In the genomic region with DNA sequence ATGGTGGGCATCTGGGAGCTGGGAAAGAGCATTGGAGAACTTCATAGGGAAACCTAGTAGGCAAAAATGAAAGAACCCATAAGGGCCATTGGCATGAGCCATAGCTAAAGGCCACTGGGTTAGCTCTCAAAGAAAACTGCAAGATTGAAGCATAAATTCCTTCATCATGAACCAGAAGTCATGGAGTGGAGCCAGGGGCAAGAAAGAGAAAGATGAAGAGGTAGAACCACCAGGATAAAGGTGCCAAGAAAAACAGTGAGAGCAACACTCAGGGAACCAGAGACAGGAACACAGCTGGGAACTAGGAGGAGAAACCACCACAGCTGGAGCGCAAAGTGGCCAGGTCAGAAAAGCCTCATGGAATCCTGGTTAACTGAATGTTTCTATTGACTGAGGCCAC, we compare ENCODE assay signal across 19 cellular contexts. TPM values are rescaled to one million over a fixed set of nuclear protein-coding genes. Genes with fewer than 3 reads are reported as not detected.
A peak's percentile ranks its signal among the peaks of the same experiment; 100 is the strongest.
DNase-seq lines count a peak whose midpoint lies in the region; ATAC-seq and TF ChIP-seq lines count a peak whose summit lies in the region.
"Had no signal": no experiment of that assay in that cellular context is flagged by ENCODE, and none has a peak within 500 bp of the region (broad histone marks: within the 10 kb centered on the region; RNA-seq: fewer than 3 reads in every experiment).

No MANE protein-coding gene starts in this region.

- H3K9me3 Mint-ChIP-seq in central memory CD8-positive, alpha-beta T cell, result no peaks in the 10 kb centered on the region
- H3K9me3 Mint-ChIP-seq in nephron progenitor cell, result no peaks in the 10 kb centered on the region
- H3K9me3 Mint-ChIP-seq: CD14-positive monocyte, GM23338, T-cell had no signal

- no peak overlapping the region for H3K4ac ChIP-seq in IMR-90 (ENCODE audit: low read depth, low read length)

- no peaks in the 10 kb centered on the region for H3K36me3 ChIP-seq in IMR-90 (ENCODE audit: control insufficient read depth, insufficient read depth, low read length)
- H3K36me3 ChIP-seq: transverse colon had no signal

- no peaks in the 10 kb centered on the region for H4K20me1 ChIP-seq in IMR-90 (ENCODE audit: insufficient read depth, low read length)

- no peak overlapping the region for H3K56ac ChIP-seq in IMR-90 (ENCODE audit: extremely low read depth, insufficient read depth, low read length)

- no peaks in the 10 kb centered on the region for H3K27me3 Mint-ChIP-seq in central memory CD8-positive, alpha-beta T cell
- no peaks in the 10 kb centered on the region for H3K27me3 Mint-ChIP-seq in nephron progenitor cell (ENCODE audit: low read depth, poor library complexity)

- peak overlapping the region; percentile 6 for H2AFZ ChIP-seq in IMR-90 (replicated peaks; ENCODE audit: low read length, poor library complexity)
- H2AFZ ChIP-seq: PC-9 had no signal

- no peak for TF ChIP-seq RAD21 in IMR-90 (IDR thresholded peaks at IDR 0.05; ENCODE audit: low read length)

- H2BK120ac ChIP-seq in IMR-90 (ENCODE audit: low read depth, low read length), result no peak overlapping the region

- intact Hi-C loops in IMR-90 (cut with micrococcal nuclease), result no loop called here

- H3K4me2 ChIP-seq in IMR-90 (ENCODE audit: low read depth, low read length), result no peak overlapping the region
- H3K4me2 ChIP-seq: GM23338, PC-9 had no signal

- peaks cover 4% of the 10 kb centered on the region for H3K36me3 Mint-ChIP-seq in central memory CD8-positive, alpha-beta T cell (ENCODE audit: insufficient read depth)
- peaks cover 8% of the 10 kb centered on the region for H3K36me3 Mint-ChIP-seq in nephron progenitor cell (ENCODE audit: low read depth)

- H4K8ac ChIP-seq in IMR-90 (ENCODE audit: low read depth in 2 of 2, low read length in 2 of 2), result no peak overlapping the region

- no peak overlapping the region for H3K14ac ChIP-seq in IMR-90 (replicated peaks; ENCODE audit: low read depth, low read length)

- no peak overlapping the region for H3K27ac Mint-ChIP-seq in central memory CD8-positive, alpha-beta T cell (ENCODE audit: low read depth)
- H3K27ac Mint-ChIP-seq in nephron progenitor cell, result no peak overlapping the region
- H3K27ac Mint-ChIP-seq: GM23338, T-cell had no signal

- whole genome bisulfite sequencing in IMR-90 (ENCODE audit: extremely low coverage in 2 of 2, insufficient read length in 1 of 2), 2 experiments, result no CpG with 5 or more reads among the region's 1 CpG

- no peak overlapping the region for H3K9ac ChIP-seq in IMR-90 (ENCODE audit: low read depth, low read length)

- 0 out of 2 replicates have a peak, but pooled peaks cover 2% of the 10 kb centered on the region for H3K9me1 ChIP-seq in IMR-90 (ENCODE audit: insufficient read depth, low read length)

- H3K27ac ChIP-seq in IMR-90 (ENCODE audit: insufficient read depth, low read length), result no peak overlapping the region
- H3K27ac ChIP-seq: gastroesophageal sphincter, PC-9, psoas muscle, transverse colon had no signal

- H2AK9ac ChIP-seq in IMR-90 (replicated peaks; ENCODE audit: low read depth, low read length, poor library complexity), result no peak overlapping the region

- no peak overlapping the region for H3K4me3 ChIP-seq in AG10803 (ENCODE audit: low read length)
- H3K4me3 ChIP-seq in IMR-90 (ENCODE audit: insufficient read depth, low read depth, low read length), result no peak overlapping the region
- H3K4me3 ChIP-seq: gastroesophageal sphincter, GM23338, PC-9, psoas muscle, transverse colon had no signal

- H3K9me3 ChIP-seq in IMR-90 (ENCODE audit: control insufficient read depth, insufficient read depth, low read length), result no peaks in the 10 kb centered on the region
- H3K9me3 ChIP-seq: gastroesophageal sphincter, psoas muscle, transverse colon had no signal

- no peak overlapping the region for H2BK20ac ChIP-seq in IMR-90 (ENCODE audit: low read depth, low read length)

- peaks cover 37% of the 10 kb centered on the region for H3K4me1 Mint-ChIP-seq in central memory CD8-positive, alpha-beta T cell
- no peaks in the 10 kb centered on the region for H3K4me1 Mint-ChIP-seq in nephron progenitor cell

- no peak overlapping the region for H4K91ac ChIP-seq in IMR-90 (ENCODE audit: insufficient read depth, low read depth, low read length)

- H2AK5ac ChIP-seq in IMR-90 (ENCODE audit: low read depth, low read length), result no peak overlapping the region

- peaks cover 3% of the 10 kb centered on the region for H3K4me1 ChIP-seq in IMR-90 (ENCODE audit: control insufficient read depth, insufficient read depth, low read length)
- H3K4me1 ChIP-seq: gastroesophageal sphincter, psoas muscle had no signal

- H3K23ac ChIP-seq in IMR-90 (ENCODE audit: low read depth, low read length), result no peak overlapping the region

- BruUV-seq in IMR-90 (replicated peaks; lab: Mats Ljungman, UMichigan), result no TSS peak

- CTCF ChIA-PET in IMR-90 (lab: Yijun Ruan, JAX), result interaction anchor here (0.6 kb wide), 1 partner anchor 11 kb away, joined by 3 read pairs; no protein-coding TSS in a partner anchor

- H2BK15ac ChIP-seq in IMR-90 (ENCODE audit: low read depth, low read length), result no peak overlapping the region

- no peak overlapping the region for H3K18ac ChIP-seq in IMR-90 (ENCODE audit: low read depth, low read length)

- in situ Hi-C loops in IMR-90 (cut with MboI; ENCODE audit: low sequenced_read_pairs), result no loop called here

- no peak for TF ChIP-seq POLR2A in IMR-90 (IDR thresholded peaks at IDR 0.05; ENCODE audit: low read depth, low read length)

- H4K5ac ChIP-seq in IMR-90 (ENCODE audit: low read depth, low read length), result 0 out of 2 replicates have a peak overlapping the region, but pooled peaks have one; percentile 31

- DNase-seq in AG10803 (ENCODE audit: low read depth) (peak; percentile 75), IMR-90 (peak; percentile 94), myocyte (ENCODE audit: low read depth) (peak; percentile 30), NCI-H2107 treated with DMSO at 0.1 percent for 48 hours (lab: John Stamatoyannopoulos, UW; ENCODE audit: unreplicated experiment) (no peak), medulla oblongata (ENCODE audit: extremely low spot score) (no peak), nephron progenitor cell (no peak)
- no peak for DNase-seq in central memory CD8-positive, alpha-beta T cell (ENCODE audit: low spot score in 2 of 2)
- DNase-seq: activated CD4-positive, CD25-positive, alpha-beta regulatory T cell; islet precursor cell; NCI-H1105; PC-9; psoas muscle; stimulated activated CD4-positive, alpha-beta T cell treated with anti-CD3 and anti-CD28 coated beads, Interleukin-2, amount 100 ng/mL, for 48 hours; T-cell; transverse colon had no signal

- H3K4me3 Mint-ChIP-seq in central memory CD8-positive, alpha-beta T cell, result peak overlapping the region; percentile 70
- no peak overlapping the region for H3K4me3 Mint-ChIP-seq in nephron progenitor cell
- H3K4me3 Mint-ChIP-seq: CD14-positive monocyte, GM23338 had no signal

- H3K27me3 ChIP-seq in IMR-90 (ENCODE audit: control insufficient read depth, insufficient read depth, low read length), result no peaks in the 10 kb centered on the region; the same call in 1 of the 2 replicates
- H3K27me3 ChIP-seq: gastroesophageal sphincter, transverse colon had no signal

- dilution Hi-C loops in IMR-90 (cut with HindIII; ENCODE audit: low sequenced_read_pairs, unreplicated experiment), result no loop called here

- no peak overlapping the region for H2BK5ac ChIP-seq in IMR-90 (ENCODE audit: low read depth, low read length, poor library complexity, severe bottlenecking)

- no peaks in the 10 kb centered on the region for H3K79me1 ChIP-seq in IMR-90 (ENCODE audit: low read depth in 1 of 2, low read length in 2 of 2)

- POLR2A ChIA-PET in IMR-90 (lab: Charles Lee; ENCODE audit: unreplicated experiment), result no interaction called here

- ATAC-seq in IMR-90 (ENCODE audit: low read depth) (peak; percentile 87), HG03439 (IDR thresholded peaks at IDR 0.05; ENCODE audit: unreplicated experiment) (no peak)
- no peak for ATAC-seq in central memory CD8-positive, alpha-beta T cell (replicated peaks; ENCODE audit: extremely low read depth, poor library complexity, severe bottlenecking)
- ATAC-seq: gastroesophageal sphincter, GM23338, psoas muscle, T-cell had no signal

- no peak for TF ChIP-seq CTCF in AG10803 (conservative IDR thresholded peaks at IDR 0.05; ENCODE audit: low read length)
- no peak for TF ChIP-seq CTCF in IMR-90 (conservative IDR thresholded peaks at IDR 0.05; ENCODE audit: low read depth, low read length)
- TF ChIP-seq CTCF in nephron progenitor cell (IDR thresholded peaks at IDR 0.05), result no peak

TF ChIP-seq in IMR-90, 13 proteins besides CTCF, POLR2A, EP300 and RAD21:
- 0 out of 2 replicates have a peak, but pooled peaks have one; percentile 17 for TF ChIP-seq FOS (IDR thresholded peaks at IDR 0.05; ENCODE audit: low read depth, low read length)
- no peak for TF ChIP-seq MAZ (IDR thresholded peaks at IDR 0.05; ENCODE audit: borderline replicate concordance, low read depth, low read length)

RNA-seq across cellular contexts. Expression of a gene that starts 11.5 kb away (rescaled TPM):
- total RNA-seq in IMR-90 (2012; rRNA removed) (26.7 and 30.8 TPM in 2 replicates), myocyte (23.7 and 44.0 TPM in 2 replicates)
- 9.8 and 12.1 TPM in 2 replicates for polyA plus RNA-seq in IMR-90 (2012; rRNA removed)
- polyA plus RNA-seq in IMR-90 (2012; cell fraction: cytosol; rRNA removed), result 7.5 and 12.1 TPM in 2 replicates
- 6.0 and 7.7 TPM in 2 replicates for polyA plus RNA-seq in IMR-90 (2012; cell fraction: nucleus; rRNA removed; ENCODE audit: low replicate concordance)
- 9.9 TPM for polyA plus RNA-seq in myocyte (2012)

Comparison
In these comparisons a context has a peak if more than half of its experiments do, and no peak if none do; other contexts are left out.
1. DNase-seq: peak in AG10803 (single experiment), IMR-90 (single experiment) and myocyte (single experiment); none in central memory CD8-positive, alpha-beta T cell (0 of 2), NCI-H2107 treated with DMSO at 0.1 percent for 48 hours (single experiment), medulla oblongata (single experiment) and nephron progenitor cell (single experiment).